Comparison of ENCODE assay signal across 8 cellular contexts in genomic region chr1:65146908-65147423, GRCh38. TPM values are rescaled to one million over a fixed set of nuclear protein-coding genes. Genes with fewer than 3 reads are reported as not detected.
A peak's percentile ranks its signal among the peaks of the same experiment; 100 is the strongest.
DNase-seq lines count a peak whose midpoint lies in the region; ATAC-seq and TF ChIP-seq lines count a peak whose summit lies in the region.

No MANE protein-coding gene starts in this region.

- peak; percentile 2 for ATAC-seq in HG03575 (IDR thresholded peaks at IDR 0.05; ENCODE audit: extremely low read depth, insufficient number of reproducible peaks, low FRiP score, unreplicated experiment)
- ATAC-seq in natural killer cell treated with Interleukin-12 subunit alpha and Interleukin-12 subunit beta and Interleukin-15 and Interleukin-18, amount 100 ng/mL, for 72 hours: no peak
- no peak for ATAC-seq in HG03139 (IDR thresholded peaks at IDR 0.05; ENCODE audit: unreplicated experiment)
- ATAC-seq in HG02798 (IDR thresholded peaks at IDR 0.05; ENCODE audit: poor library complexity, unreplicated experiment): no peak

- H3K4me1 Mint-ChIP-seq in natural killer cell treated with Interleukin-12 subunit alpha and Interleukin-12 subunit beta and Interleukin-15 and Interleukin-18, amount 100 ng/mL, for 72 hours (ENCODE audit: low read depth in 2 of 2): peaks cover 8 to 16% of the 10 kb centered on the region in 2 donors

- peaks cover 25 to 60% (median 52%) of the 10 kb centered on the region in 11 experiments for H3K27me3 ChIP-seq in BLaER1 treated with 17β-estradiol and CSF1 and Interleukin-3, amounts not matched to agents 10 nM and 100 nM

- H3K4me2 ChIP-seq in BLaER1 treated with 17β-estradiol and CSF1 and Interleukin-3, amounts not matched to agents 10 nM and 100 nM: peak overlapping the region; percentile 89 to 100 (median 97)

- peaks cover 0 to 5% (median 0%) of the 10 kb centered on the region in 11 experiments; a peak in 3 of 22 replicates for H3K36me3 ChIP-seq in BLaER1 treated with 17β-estradiol and CSF1 and Interleukin-3, amounts not matched to agents 10 nM and 100 nM

- H4K20me1 ChIP-seq in BLaER1 treated with 17β-estradiol and CSF1 and Interleukin-3, amounts not matched to agents 10 nM and 100 nM: peaks cover 0 to 25% (median 21%) of the 10 kb centered on the region in 11 experiments; a peak in 10 of 22 replicates

- peak overlapping the region; percentile 72 to 86 (median 82); a peak in 21 of 22 replicates for H3K9ac ChIP-seq in BLaER1 treated with 17β-estradiol and CSF1 and Interleukin-3, amounts not matched to agents 10 nM and 100 nM

- DNase-seq in choroid plexus epithelial cell (ENCODE audit: low read depth) (no peak), HuH-7 (ENCODE audit: low spot score) (no peak), pons (ENCODE audit: low spot score) (no peak)
- DNase-seq in natural killer cell treated with Interleukin-12 subunit alpha and Interleukin-12 subunit beta and Interleukin-15 and Interleukin-18, amount 100 ng/mL, for 72 hours (ENCODE audit: low spot score): no peak

- H3K27ac Mint-ChIP-seq in natural killer cell treated with Interleukin-12 subunit alpha and Interleukin-12 subunit beta and Interleukin-15 and Interleukin-18, amount 100 ng/mL, for 72 hours: no peak overlapping the region

- peak overlapping the region; percentile 78 for H3K4me3 Mint-ChIP-seq in natural killer cell treated with Interleukin-12 subunit alpha and Interleukin-12 subunit beta and Interleukin-15 and Interleukin-18, amount 100 ng/mL, for 72 hours

- H3K27ac ChIP-seq in BLaER1 treated with 17β-estradiol and CSF1 and Interleukin-3, amounts not matched to agents 10 nM and 100 nM: peak overlapping the region in 10 of 11 experiments; percentile 63 to 81 (median 73); a peak in 16 of 22 replicates

- H3K9me3 ChIP-seq in BLaER1 treated with 17β-estradiol and CSF1 and Interleukin-3, amounts not matched to agents 10 nM and 100 nM (replicated peaks in 1 of 11): no peaks in the 10 kb centered on the region

- H3K4me3 ChIP-seq in BLaER1 treated with 17β-estradiol and CSF1 and Interleukin-3, amounts not matched to agents 10 nM and 100 nM: peak overlapping the region; percentile 71 to 92 (median 77)
- H3K4me3 ChIP-seq in choroid plexus epithelial cell (ENCODE audit: low read depth, low read length): peak overlapping the region; percentile 58

- peaks cover 39 to 59% of the 10 kb centered on the region in 2 donors for H3K27me3 Mint-ChIP-seq in natural killer cell treated with Interleukin-12 subunit alpha and Interleukin-12 subunit beta and Interleukin-15 and Interleukin-18, amount 100 ng/mL, for 72 hours

- no peaks in the 10 kb centered on the region for H3K36me3 Mint-ChIP-seq in natural killer cell treated with Interleukin-12 subunit alpha and Interleukin-12 subunit beta and Interleukin-15 and Interleukin-18, amount 100 ng/mL, for 72 hours

- TF ChIP-seq CTCF in choroid plexus epithelial cell (conservative IDR thresholded peaks at IDR 0.05; ENCODE audit: low read depth, low read length): no peak

- peaks cover 16 to 33% (median 26%) of the 10 kb centered on the region in 10 experiments; a peak in 19 of 20 replicates for H3K4me1 ChIP-seq in BLaER1 treated with 17β-estradiol and CSF1 and Interleukin-3, amounts not matched to agents 10 nM and 100 nM

- no peaks in the 10 kb centered on the region for H3K9me3 Mint-ChIP-seq in natural killer cell treated with Interleukin-12 subunit alpha and Interleukin-12 subunit beta and Interleukin-15 and Interleukin-18, amount 100 ng/mL, for 72 hours

RNA-seq across cellular contexts. Expression of gene AK4, which starts 1.0 kb away (rescaled TPM):
- total RNA-seq in natural killer cell treated with Interleukin-12 subunit alpha and Interleukin-12 subunit beta and Interleukin-15 and Interleukin-18, amount 100 ng/mL, for 72 hours: 10 to 100 TPM; 24.4 to 87.9 TPM
